In the genomic region with DNA sequence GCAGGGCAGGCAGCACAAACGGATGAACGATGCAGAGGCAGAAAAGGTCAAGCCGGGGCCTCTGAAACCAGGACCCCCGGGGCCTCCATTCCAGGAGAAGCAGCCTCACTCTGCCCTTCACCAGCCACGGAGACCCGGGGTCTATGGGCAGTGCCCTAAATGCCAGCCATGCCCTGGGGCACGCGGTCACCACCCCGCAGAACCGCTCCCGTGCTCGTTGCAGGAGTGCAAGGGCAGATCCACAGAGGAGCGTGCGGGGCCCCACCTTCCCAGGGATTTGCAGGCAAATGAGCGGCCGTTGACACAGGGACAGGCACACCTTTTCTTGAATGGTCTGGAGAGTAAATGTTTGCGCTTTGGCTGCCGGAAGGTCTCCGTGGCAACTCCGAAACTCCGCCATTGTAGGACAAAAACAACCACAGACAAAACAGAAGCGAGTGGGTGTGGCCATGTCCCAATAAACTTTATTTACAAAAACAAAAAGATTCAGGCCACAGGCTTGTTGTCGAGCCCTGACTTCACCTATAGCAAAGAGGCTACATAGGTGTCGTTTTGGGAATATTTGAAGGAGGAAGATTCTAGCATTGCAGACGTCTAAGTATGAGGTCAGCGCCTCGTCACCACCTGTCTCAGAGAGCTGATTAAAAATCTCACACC, we compare ENCODE assay signal across 15 cellular contexts.
"Had no signal": no experiment of that assay in that cellular context is flagged by ENCODE, and none has a peak within 500 bp of the region (broad histone marks: within the 10 kb centered on the region; RNA-seq: fewer than 3 reads in every experiment).

No MANE protein-coding gene starts in this region.

- H3K4me1 ChIP-seq: ascending aorta, gastrocnemius medialis, heart right ventricle, upper lobe of right lung had no signal

- H3K27ac Mint-ChIP-seq: activated naive CD8-positive, alpha-beta T cell; activated T-cell treated with anti-CD3 and anti-CD28 coated beads, Interleukin-2, amount 50 U/mL, for 24 hours; nephron had no signal

- H3K4me3 Mint-ChIP-seq: activated naive CD8-positive, alpha-beta T cell; activated T-cell treated with anti-CD3 and anti-CD28 coated beads, Interleukin-2, amount 50 U/mL, for 24 hours; nephron had no signal

- H3K27ac ChIP-seq: ascending aorta, gastrocnemius medialis, heart right ventricle, upper lobe of right lung had no signal

- H3K9me3 Mint-ChIP-seq: activated T-cell treated with anti-CD3 and anti-CD28 coated beads, Interleukin-2, amount 50 U/mL, for 24 hours; nephron had no signal

- H3K27me3 ChIP-seq: ascending aorta had no signal

- H3K9me3 ChIP-seq: ascending aorta, gastrocnemius medialis, heart right ventricle, upper lobe of right lung had no signal

- FAIRE-seq: colon, islet of Langerhans, TTC549 had no signal

- H3K4me3 ChIP-seq: ascending aorta, gastrocnemius medialis, heart right ventricle, upper lobe of right lung had no signal

- DNase-seq: activated CD4-positive, alpha-beta T cell treated with anti-CD3 and anti-CD28 coated beads, Interleukin-2, amount 50 U/mL, for 4 hours; activated effector memory CD4-positive, alpha-beta T cell treated with anti-CD3 and anti-CD28 coated beads, Interleukin-2, amount 50 U/mL, for 16 hours; activated T-cell treated with anti-CD3 and anti-CD28 coated beads, Interleukin-2, amount 50 U/mL, for 24 hours; effector CD8-positive, alpha-beta T cell; gastrocnemius medialis; stimulated activated CD4-positive, alpha-beta T cell treated with anti-CD3 and anti-CD28 coated beads, Interleukin-2, amount 100 ng/mL, for 48 hours; stimulated activated naive CD4-positive, alpha-beta T cell treated with Interleukin-2 at 50 U/mL for 16 hours; upper lobe of right lung had no signal

- H3K36me3 ChIP-seq: ascending aorta, gastrocnemius medialis, heart right ventricle, upper lobe of right lung had no signal

- H3K27me3 Mint-ChIP-seq: activated naive CD8-positive, alpha-beta T cell had no signal

- H3K36me3 Mint-ChIP-seq: activated naive CD8-positive, alpha-beta T cell had no signal
